Comparison of ENCODE assay signal across 27 cellular contexts in the genomic region with DNA sequence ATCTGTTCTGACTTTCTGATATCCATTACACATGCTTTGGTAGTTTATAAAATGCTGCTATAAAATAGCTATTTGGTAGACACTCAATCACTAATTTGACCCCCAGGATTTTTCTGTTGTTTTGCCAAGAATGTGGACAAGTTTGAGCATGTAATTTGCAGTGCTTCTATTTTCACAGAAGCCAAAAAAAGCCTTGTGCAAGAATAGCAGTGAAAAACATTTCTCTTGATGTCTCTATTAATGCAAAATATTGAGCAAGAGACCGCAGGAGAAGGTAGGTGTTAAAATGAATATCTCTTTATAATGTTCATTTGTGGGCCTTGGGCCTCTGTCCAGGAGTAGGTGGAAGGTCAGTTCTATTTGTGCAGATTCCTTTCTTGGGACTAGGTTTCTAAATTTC. TPM values are rescaled to one million over a fixed set of nuclear protein-coding genes. Genes with fewer than 3 reads are reported as not detected.
DNase-seq lines count a peak whose midpoint lies in the region; ATAC-seq and TF ChIP-seq lines count a peak whose summit lies in the region.
"Had no signal": no experiment of that assay in that cellular context is flagged by ENCODE, and none has a peak within 500 bp of the region (broad histone marks: within the 10 kb centered on the region; RNA-seq: fewer than 3 reads in every experiment).

No MANE protein-coding gene starts in this region.

- intact Hi-C loops in A673 (cut with micrococcal nuclease; ENCODE audit: unreplicated experiment) = no loop called here
- intact Hi-C loops in prostate gland (cut with DNase I) = no loop called here

- no peaks in the 10 kb centered on the region for H3K36me3 ChIP-seq in A673 (ENCODE audit: insufficient read depth, low read length, poor library complexity, severe bottlenecking)
- H3K36me3 ChIP-seq in RWPE2 (ENCODE audit: low read depth) = no peaks in the 10 kb centered on the region
- no peaks in the 10 kb centered on the region for H3K36me3 ChIP-seq in prostate gland
- H3K36me3 ChIP-seq: adrenal gland, BE2C, heart right ventricle had no signal

- TF ChIP-seq CTCF in A673 (conservative IDR thresholded peaks at IDR 0.05; ENCODE audit: low read depth, low read length) (no peak), RWPE2 (IDR thresholded peaks at IDR 0.05; ENCODE audit: poor library complexity, severe bottlenecking) (no peak), prostate gland (IDR thresholded peaks at IDR 0.05) (no peak)

- H3K27ac ChIP-seq in A673 (ENCODE audit: low read depth, low read length, poor library complexity, severe bottlenecking) = peak overlapping the region; percentile 14
- peak overlapping the region; percentile 44 for H3K27ac ChIP-seq in RWPE2 (ENCODE audit: poor library complexity, severe bottlenecking)
- peak overlapping the region; percentile 3 for H3K27ac ChIP-seq in epithelial cell of prostate
- H3K27ac ChIP-seq in prostate gland = no peak overlapping the region
- H3K27ac ChIP-seq: adrenal gland, foreskin keratinocyte had no signal

- H3K27me3 ChIP-seq in A673 (replicated peaks; ENCODE audit: insufficient read depth, low read depth, low read length, poor library complexity) (no peaks in the 10 kb centered on the region), RWPE2 (ENCODE audit: insufficient read depth, poor library complexity, severe bottlenecking) (no peaks in the 10 kb centered on the region), prostate gland (replicated peaks; ENCODE audit: insufficient read depth) (no peaks in the 10 kb centered on the region)
- H3K27me3 ChIP-seq: adrenal gland, foreskin keratinocyte, heart right ventricle had no signal

- no TSS peak for BruUV-seq in A673 (replicated peaks; lab: Mats Ljungman, UMichigan)

- H3K4me3 ChIP-seq in A673 (ENCODE audit: low read depth, low read length, poor library complexity, severe bottlenecking) (no peak overlapping the region), RWPE2 (ENCODE audit: severe bottlenecking) (no peak overlapping the region), prostate gland (no peak overlapping the region)
- H3K4me3 ChIP-seq: adrenal gland, heart right ventricle, K562 had no signal

- POLR2A ChIA-PET in A673 (lab: Charles Lee; ENCODE audit: low non-redundant PET) = no interaction called here

- H3K9me3 ChIP-seq in A673 (ENCODE audit: low read depth, low read length, poor library complexity, severe bottlenecking) (no peaks in the 10 kb centered on the region), RWPE2 (ENCODE audit: severe bottlenecking) (no peaks in the 10 kb centered on the region), prostate gland (no peaks in the 10 kb centered on the region)
- H3K9me3 ChIP-seq: adrenal gland, BE2C, heart right ventricle had no signal

- ATAC-seq in RWPE2 (ENCODE audit: low read depth) = no peak
- ATAC-seq: activated CD4-positive, alpha-beta T cell treated with anti-CD3 and anti-CD28 coated beads for 36 hours; activated CD8-positive, alpha-beta T cell treated with anti-CD3 and anti-CD28 coated beads, Interleukin-2, amount 10 ng/mL, durations not matched to agents 7 days and 5 days; CD8-positive, alpha-beta T cell; foreskin keratinocyte; heart right ventricle; K562; natural killer cell; stimulated activated memory B cell treated with anti-CD40 and anti-IgM and Interleukin-4, amounts not matched to agents 10 μg/mL and 1 μg/mL and 100 μg/mL, for 72 hours had no signal

- CTCF ChIA-PET in A673 (lab: Charles Lee) = no interaction called here

- DNase-seq in A673 (ENCODE audit: low spot score) = no peak
- DNase-seq in RWPE2 (ENCODE audit: low spot score) = no peak
- no peak for DNase-seq in epithelial cell of prostate (ENCODE audit: low read depth, low spot score)
- DNase-seq in prostate gland (ENCODE audit: low spot score) = peak; percentile 37
- DNase-seq in stimulated activated CD4-positive, alpha-beta T cell treated with anti-CD3 and anti-CD28 coated beads, Interleukin-4, amount 100 ng/mL, for 24 hours = no peak
- no peak for DNase-seq in occipital lobe (lab: John Stamatoyannopoulos, UW)
- no peak for DNase-seq in amniotic stem cell (lab: John Stamatoyannopoulos, UW)
- DNase-seq: activated CD4-positive, alpha-beta T cell treated with anti-CD3 and anti-CD28 coated beads for 36 hours; activated CD8-positive, alpha-beta T cell treated with anti-CD3 and anti-CD28 coated beads, Interleukin-2, amount 10 ng/mL, durations not matched to agents 7 days and 5 days; activated naive CD4-positive, alpha-beta T cell treated with anti-CD3 and anti-CD28 coated beads, Interleukin-2, amount 10 ng/mL, durations not matched to agents 7 days and 5 days; adrenal gland; BE2C; CD8-positive, alpha-beta T cell; DMS 273 treated with DMSO at 0.1 percent for 48 hours; EL; foreskin keratinocyte; H7; heart right ventricle; natural killer cell; NCI-H1092 treated with DMSO at 0.1 percent for 48 hours; NCI-H2029; NCI-H526; nucleus accumbens; SHP77; substantia nigra had no signal

- TF ChIP-seq POLR2A in prostate gland (IDR thresholded peaks at IDR 0.05) = no peak

- H3K4me1 ChIP-seq in A673 (ENCODE audit: insufficient read depth, low read length, poor library complexity, severe bottlenecking) (peaks cover 21% of the 10 kb centered on the region), RWPE2 (ENCODE audit: insufficient read depth, poor library complexity, severe bottlenecking) (peaks cover 35% of the 10 kb centered on the region), prostate gland (replicated peaks) (peaks cover 16% of the 10 kb centered on the region)
- H3K4me1 ChIP-seq: BE2C had no signal

- WGBS in prostate gland = 31% methylated on average over 1 of the region's 1 CpG

RNA-seq across cellular contexts. Expression of gene MAP3K7CL, which starts 22.5 kb away (rescaled TPM):
- total RNA-seq in A673 (2021) = 2.2 and 3.1 TPM in 2 replicates
- 10 to 100 TPM in 1 of 2 donors, 1 to 10 TPM in 1; 8.7 to 13.2 TPM for total RNA-seq in prostate gland
- 1.6 TPM for total RNA-seq in occipital lobe
- total RNA-seq: H7 had no signal

Comparison
In these comparisons a context has a peak if more than half of its experiments do, and no peak if none do; other contexts are left out.
1. H3K27ac ChIP-seq: peak in A673 (single experiment), RWPE2 (single experiment) and epithelial cell of prostate (single experiment); none in prostate gland (0 of 2).